Comparison of ENCODE assay signal across 1 cellular context in the genomic region with DNA sequence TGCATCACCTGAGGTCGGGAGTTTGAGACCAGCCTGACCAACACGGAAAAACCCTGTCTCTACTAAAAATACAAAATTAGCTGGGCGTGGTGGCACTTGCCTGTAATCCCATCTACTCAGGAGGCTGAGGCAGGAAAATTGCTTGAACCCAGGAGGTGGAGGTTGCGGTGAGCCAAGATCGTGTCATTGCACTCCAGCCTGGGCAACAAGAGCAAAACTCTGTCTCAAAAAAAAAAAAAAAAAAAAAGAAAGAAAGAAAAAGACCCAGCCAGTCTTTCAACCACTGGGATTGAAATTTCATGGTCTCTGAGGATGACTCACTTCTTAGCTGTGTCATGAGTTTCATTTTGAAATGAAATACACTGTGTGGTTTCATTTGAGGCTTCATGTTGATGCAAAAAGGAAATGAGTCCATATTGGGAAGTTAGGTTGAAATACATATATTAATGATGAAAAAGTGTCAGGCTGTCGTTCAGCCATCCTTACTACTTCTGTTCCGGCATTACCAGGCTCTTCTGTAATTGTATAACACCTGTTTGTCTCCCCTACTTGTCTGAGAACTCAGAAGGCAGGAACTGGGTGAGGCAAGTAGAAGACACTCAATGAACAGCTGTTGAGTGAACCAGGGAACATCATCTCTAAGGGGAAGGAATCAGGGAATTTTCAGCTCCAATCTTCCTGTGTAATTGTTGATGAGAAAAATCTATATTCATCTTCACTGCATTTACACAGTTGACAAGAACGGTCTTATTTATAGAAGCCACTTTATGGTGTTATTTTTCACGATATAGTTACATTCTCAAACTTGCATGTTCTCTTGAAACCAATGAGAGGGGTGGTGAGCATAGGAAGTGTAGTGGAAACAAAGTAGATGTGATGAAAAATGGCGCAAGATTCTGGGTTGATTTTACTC.
A peak's percentile ranks its signal among the peaks of the same experiment; 100 is the strongest.
TF ChIP-seq lines count a peak whose summit lies in the region.

No MANE protein-coding gene starts in this region.

TF ChIP-seq in K562, 482 proteins besides CTCF, POLR2A, EP300 and RAD21 (continued from another document and continues in another):
- TF ChIP-seq, protein P1, sequence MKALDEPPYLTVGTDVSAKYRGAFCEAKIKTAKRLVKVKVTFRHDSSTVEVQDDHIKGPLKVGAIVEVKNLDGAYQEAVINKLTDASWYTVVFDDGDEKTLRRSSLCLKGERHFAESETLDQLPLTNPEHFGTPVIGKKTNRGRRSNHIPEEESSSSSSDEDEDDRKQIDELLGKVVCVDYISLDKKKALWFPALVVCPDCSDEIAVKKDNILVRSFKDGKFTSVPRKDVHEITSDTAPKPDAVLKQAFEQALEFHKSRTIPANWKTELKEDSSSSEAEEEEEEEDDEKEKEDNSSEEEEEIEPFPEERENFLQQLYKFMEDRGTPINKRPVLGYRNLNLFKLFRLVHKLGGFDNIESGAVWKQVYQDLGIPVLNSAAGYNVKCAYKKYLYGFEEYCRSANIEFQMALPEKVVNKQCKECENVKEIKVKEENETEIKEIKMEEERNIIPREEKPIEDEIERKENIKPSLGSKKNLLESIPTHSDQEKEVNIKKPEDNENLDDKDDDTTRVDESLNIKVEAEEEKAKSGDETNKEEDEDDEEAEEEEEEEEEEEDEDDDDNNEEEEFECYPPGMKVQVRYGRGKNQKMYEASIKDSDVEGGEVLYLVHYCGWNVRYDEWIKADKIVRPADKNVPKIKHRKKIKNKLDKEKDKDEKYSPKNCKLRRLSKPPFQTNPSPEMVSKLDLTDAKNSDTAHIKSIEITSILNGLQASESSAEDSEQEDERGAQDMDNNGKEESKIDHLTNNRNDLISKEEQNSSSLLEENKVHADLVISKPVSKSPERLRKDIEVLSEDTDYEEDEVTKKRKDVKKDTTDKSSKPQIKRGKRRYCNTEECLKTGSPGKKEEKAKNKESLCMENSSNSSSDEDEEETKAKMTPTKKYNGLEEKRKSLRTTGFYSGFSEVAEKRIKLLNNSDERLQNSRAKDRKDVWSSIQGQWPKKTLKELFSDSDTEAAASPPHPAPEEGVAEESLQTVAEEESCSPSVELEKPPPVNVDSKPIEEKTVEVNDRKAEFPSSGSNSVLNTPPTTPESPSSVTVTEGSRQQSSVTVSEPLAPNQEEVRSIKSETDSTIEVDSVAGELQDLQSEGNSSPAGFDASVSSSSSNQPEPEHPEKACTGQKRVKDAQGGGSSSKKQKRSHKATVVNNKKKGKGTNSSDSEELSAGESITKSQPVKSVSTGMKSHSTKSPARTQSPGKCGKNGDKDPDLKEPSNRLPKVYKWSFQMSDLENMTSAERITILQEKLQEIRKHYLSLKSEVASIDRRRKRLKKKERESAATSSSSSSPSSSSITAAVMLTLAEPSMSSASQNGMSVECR (CRISPR knock-in tag; IDR thresholded peaks at IDR 0.05), result no peak
- TF ChIP-seq FOSL1 (tag; conservative IDR thresholded peaks at IDR 0.05), result peak; percentile 91
- no peak for TF ChIP-seq ZFPM2 (CRISPR knock-in tag; IDR thresholded peaks at IDR 0.05)
- no peak for TF ChIP-seq CREBBP (IDR thresholded peaks at IDR 0.05; ENCODE audit: low read depth, low read length)
- no peak for TF ChIP-seq PURB (CRISPR knock-in tag; IDR thresholded peaks at IDR 0.05; ENCODE audit: low read depth)
- no peak for TF ChIP-seq RBM14 (IDR thresholded peaks at IDR 0.05; ENCODE audit: borderline replicate concordance, insufficient read depth, low read depth, low read length)
- peak; percentile 34; the same call in 1 of the 2 replicates for TF ChIP-seq ARID1B (IDR thresholded peaks at IDR 0.05)
- no peak for TF ChIP-seq POLR2AphosphoS2 (IDR thresholded peaks at IDR 0.05; ENCODE audit: low read length)
- TF ChIP-seq, protein P2, sequence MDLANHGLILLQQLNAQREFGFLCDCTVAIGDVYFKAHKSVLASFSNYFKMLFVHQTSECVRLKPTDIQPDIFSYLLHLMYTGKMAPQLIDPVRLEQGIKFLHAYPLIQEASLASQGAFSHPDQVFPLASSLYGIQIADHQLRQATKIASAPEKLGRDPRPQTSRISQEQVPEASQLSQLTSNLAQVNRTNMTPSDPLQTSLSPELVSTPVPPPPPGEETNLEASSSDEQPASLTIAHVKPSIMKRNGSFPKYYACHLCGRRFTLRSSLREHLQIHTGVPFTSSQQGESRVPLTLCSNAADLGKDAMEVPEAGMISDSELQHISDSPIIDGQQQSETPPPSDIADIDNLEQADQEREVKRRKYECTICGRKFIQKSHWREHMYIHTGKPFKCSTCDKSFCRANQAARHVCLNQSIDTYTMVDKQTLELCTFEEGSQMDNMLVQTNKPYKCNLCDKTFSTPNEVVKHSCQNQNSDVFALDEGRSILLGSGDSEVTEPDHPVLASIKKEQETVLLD (IDR thresholded peaks at IDR 0.05), result no peak
- TF ChIP-seq ZNF184 (CRISPR knock-in tag; IDR thresholded peaks at IDR 0.05), result no peak
- no peak for TF ChIP-seq BCLAF1 (IDR thresholded peaks at IDR 0.05; ENCODE audit: borderline replicate concordance in 1 of 2, control insufficient read depth in 1 of 2, low read depth in 2 of 2, low read length in 1 of 2)
- no peak for TF ChIP-seq ATF2 (CRISPR knock-in tag; IDR thresholded peaks at IDR 0.05)
- TF ChIP-seq L3MBTL2 (IDR thresholded peaks at IDR 0.05), result peak; percentile 68
- TF ChIP-seq ZNF436 (CRISPR knock-in tag; IDR thresholded peaks at IDR 0.05), result no peak
- TF ChIP-seq CHD2 (IDR thresholded peaks at IDR 0.05; ENCODE audit: low read depth, low read length), result no peak
- TF ChIP-seq, protein P3, sequence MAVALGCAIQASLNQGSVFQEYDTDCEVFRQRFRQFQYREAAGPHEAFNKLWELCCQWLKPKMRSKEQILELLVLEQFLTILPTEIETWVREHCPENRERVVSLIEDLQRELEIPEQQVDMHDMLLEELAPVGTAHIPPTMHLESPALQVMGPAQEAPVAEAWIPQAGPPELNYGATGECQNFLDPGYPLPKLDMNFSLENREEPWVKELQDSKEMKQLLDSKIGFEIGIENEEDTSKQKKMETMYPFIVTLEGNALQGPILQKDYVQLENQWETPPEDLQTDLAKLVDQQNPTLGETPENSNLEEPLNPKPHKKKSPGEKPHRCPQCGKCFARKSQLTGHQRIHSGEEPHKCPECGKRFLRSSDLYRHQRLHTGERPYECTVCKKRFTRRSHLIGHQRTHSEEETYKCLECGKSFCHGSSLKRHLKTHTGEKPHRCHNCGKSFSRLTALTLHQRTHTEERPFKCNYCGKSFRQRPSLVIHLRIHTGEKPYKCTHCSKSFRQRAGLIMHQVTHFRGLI (CRISPR knock-in tag; IDR thresholded peaks at IDR 0.05), result no peak
- no peak for TF ChIP-seq RBM15 (IDR thresholded peaks at IDR 0.05; ENCODE audit: insufficient read depth, low read length)
- TF ChIP-seq CAMTA2 (CRISPR knock-in tag; conservative IDR thresholded peaks at IDR 0.05), result no peak
- TF ChIP-seq SMAD3 (CRISPR knock-in tag; conservative IDR thresholded peaks at IDR 0.05), result no peak
- no peak for TF ChIP-seq ZNF197 (CRISPR knock-in tag; IDR thresholded peaks at IDR 0.05; ENCODE audit: low read depth)
- TF ChIP-seq KAT2B (IDR thresholded peaks at IDR 0.05; ENCODE audit: low read depth, low read length), result no peak
- TF ChIP-seq PPARD (CRISPR knock-in tag; IDR thresholded peaks at IDR 0.05), result no peak
- no peak for TF ChIP-seq GATAD2B (IDR thresholded peaks at IDR 0.05; ENCODE audit: borderline replicate concordance)
- TF ChIP-seq RBM17 (IDR thresholded peaks at IDR 0.05; ENCODE audit: borderline replicate concordance, low read depth, low read length), result no peak
- TF ChIP-seq PCBP2 (IDR thresholded peaks at IDR 0.05; ENCODE audit: low read depth, low read length, poor library complexity, severe bottlenecking), result no peak
- TF ChIP-seq, protein P4, sequence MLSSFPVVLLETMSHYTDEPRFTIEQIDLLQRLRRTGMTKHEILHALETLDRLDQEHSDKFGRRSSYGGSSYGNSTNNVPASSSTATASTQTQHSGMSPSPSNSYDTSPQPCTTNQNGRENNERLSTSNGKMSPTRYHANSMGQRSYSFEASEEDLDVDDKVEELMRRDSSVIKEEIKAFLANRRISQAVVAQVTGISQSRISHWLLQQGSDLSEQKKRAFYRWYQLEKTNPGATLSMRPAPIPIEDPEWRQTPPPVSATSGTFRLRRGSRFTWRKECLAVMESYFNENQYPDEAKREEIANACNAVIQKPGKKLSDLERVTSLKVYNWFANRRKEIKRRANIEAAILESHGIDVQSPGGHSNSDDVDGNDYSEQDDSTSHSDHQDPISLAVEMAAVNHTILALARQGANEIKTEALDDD (IDR thresholded peaks at IDR 0.05), result no peak
- TF ChIP-seq NFIX (CRISPR knock-in tag; IDR thresholded peaks at IDR 0.05; ENCODE audit: low read depth), result no peak
- TF ChIP-seq ZNF282 (CRISPR knock-in tag; IDR thresholded peaks at IDR 0.05), result no peak
- TF ChIP-seq, protein P5, sequence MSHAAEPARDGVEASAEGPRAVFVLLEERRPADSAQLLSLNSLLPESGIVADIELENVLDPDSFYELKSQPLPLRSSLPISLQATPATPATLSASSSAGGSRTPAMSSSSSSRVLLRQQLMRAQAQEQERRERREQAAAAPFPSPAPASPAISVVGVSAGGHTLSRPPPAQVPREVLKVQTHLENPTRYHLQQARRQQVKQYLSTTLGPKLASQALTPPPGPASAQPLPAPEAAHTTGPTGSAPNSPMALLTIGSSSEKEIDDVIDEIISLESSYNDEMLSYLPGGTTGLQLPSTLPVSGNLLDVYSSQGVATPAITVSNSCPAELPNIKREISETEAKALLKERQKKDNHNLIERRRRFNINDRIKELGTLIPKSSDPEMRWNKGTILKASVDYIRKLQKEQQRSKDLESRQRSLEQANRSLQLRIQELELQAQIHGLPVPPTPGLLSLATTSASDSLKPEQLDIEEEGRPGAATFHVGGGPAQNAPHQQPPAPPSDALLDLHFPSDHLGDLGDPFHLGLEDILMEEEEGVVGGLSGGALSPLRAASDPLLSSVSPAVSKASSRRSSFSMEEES (CRISPR knock-in tag; IDR thresholded peaks at IDR 0.05), result no peak
- TF ChIP-seq TRIM24 (IDR thresholded peaks at IDR 0.05), result peak in 1 of 2 experiments; percentile 64; a peak in 2 of 4 replicates
- TF ChIP-seq TAF15 (IDR thresholded peaks at IDR 0.05; ENCODE audit: low read depth, low read length), result no peak
- no peak for TF ChIP-seq ZBTB9 (CRISPR knock-in tag; IDR thresholded peaks at IDR 0.05)
- no peak for TF ChIP-seq MCM3 (IDR thresholded peaks at IDR 0.05)
- TF ChIP-seq ZNF696 (CRISPR knock-in tag; conservative IDR thresholded peaks at IDR 0.05), result no peak
- no peak for TF ChIP-seq RAD51 (IDR thresholded peaks at IDR 0.05; ENCODE audit: borderline replicate concordance, low read depth)
- no peak for TF ChIP-seq NFIC (IDR thresholded peaks at IDR 0.05)
- no peak for TF ChIP-seq XRCC4 (IDR thresholded peaks at IDR 0.05; ENCODE audit: extremely low read depth, insufficient read depth, insufficient read length)
- 0 out of 2 replicates have a peak, but pooled peaks have one; percentile 15 for TF ChIP-seq PKNOX1 (IDR thresholded peaks at IDR 0.05)
